17 cellular contexts compared by ENCODE assay signal in the genomic region with DNA sequence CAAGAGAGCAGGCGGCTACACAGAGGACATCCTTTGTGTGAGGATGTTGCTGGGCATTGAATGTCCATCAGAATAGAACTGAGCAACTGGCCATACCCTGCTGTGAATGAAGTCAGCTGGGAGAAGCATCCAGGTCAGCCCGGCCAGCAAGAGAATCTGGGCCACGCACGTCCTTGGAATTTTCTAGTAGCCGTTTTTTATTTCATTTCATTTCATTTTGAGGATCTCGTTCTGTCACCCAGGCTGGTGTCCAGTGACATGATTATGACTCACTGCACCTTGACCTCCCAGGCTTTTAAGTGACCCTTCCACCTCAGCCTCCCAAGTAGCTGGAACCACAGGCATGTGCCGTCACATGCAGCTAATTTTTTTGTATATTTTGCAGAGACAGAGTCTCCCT.
DNase-seq lines count a peak whose midpoint lies in the region; ATAC-seq and TF ChIP-seq lines count a peak whose summit lies in the region.
"Had no signal": no experiment of that assay in that cellular context is flagged by ENCODE, and none has a peak within 500 bp of the region (broad histone marks: within the 10 kb centered on the region; RNA-seq: fewer than 3 reads in every experiment).

No MANE protein-coding gene starts in this region.

- H3K27ac Mint-ChIP-seq in activated T-cell treated with anti-CD3 and anti-CD28 coated beads, Interleukin-2, amount 50 U/mL, for 24 hours, result peak overlapping the region; percentile 79
- H3K27ac Mint-ChIP-seq: endodermal cell had no signal

- H3K4me3 ChIP-seq in SK-N-MC (no peak overlapping the region), skeletal muscle satellite cell (ENCODE audit: low read length) (no peak overlapping the region), prostate gland (no peak overlapping the region)

- H3K4me1 ChIP-seq in skeletal muscle satellite cell (ENCODE audit: control insufficient read depth, insufficient read depth, low read length) (peaks cover 63% of the 10 kb centered on the region), prostate gland (replicated peaks) (peaks cover 8% of the 10 kb centered on the region)

- intact Hi-C loops in prostate gland (cut with DNase I), result no loop called here

- H3K27ac ChIP-seq in SK-N-MC (peak overlapping the region; percentile 71; the same call in 1 of the 2 replicates), prostate gland (no peak overlapping the region)
- H3K27ac ChIP-seq: VCaP had no signal

- H3K27me3 Mint-ChIP-seq in activated T-cell treated with anti-CD3 and anti-CD28 coated beads, Interleukin-2, amount 50 U/mL, for 24 hours, result no peaks in the 10 kb centered on the region
- H3K27me3 Mint-ChIP-seq: activated naive CD4-positive, alpha-beta T cell treated with anti-CD3 and anti-CD28 coated beads, Interleukin-2, amount 10 ng/mL, durations not matched to agents 7 days and 5 days; CD8-positive, alpha-beta memory T cell; progenitor cell of endocrine pancreas; type B pancreatic cell had no signal

- no peak overlapping the region for H3K4me3 Mint-ChIP-seq in activated T-cell treated with anti-CD3 and anti-CD28 coated beads, Interleukin-2, amount 50 U/mL, for 24 hours
- H3K4me3 Mint-ChIP-seq: activated naive CD4-positive, alpha-beta T cell treated with anti-CD3 and anti-CD28 coated beads, Interleukin-2, amount 10 ng/mL, durations not matched to agents 7 days and 5 days; CD8-positive, alpha-beta memory T cell; endodermal cell; type B pancreatic cell had no signal

- 64% methylated on average over 7 of the region's 7 CpGs for WGBS in prostate gland

- H3K9ac ChIP-seq in SK-N-MC (ENCODE audit: insufficient read length) (no peak overlapping the region), skeletal muscle satellite cell (ENCODE audit: low read depth, low read length) (peak overlapping the region; percentile 19)

- ATAC-seq in GM19467 (IDR thresholded peaks at IDR 0.05; ENCODE audit: unreplicated experiment) (no peak), GM21526 (IDR thresholded peaks at IDR 0.05; ENCODE audit: low FRiP score, unreplicated experiment) (no peak)

- peaks cover 76% of the 10 kb centered on the region for H3K36me3 ChIP-seq in SK-N-MC (ENCODE audit: insufficient read depth, low read length)
- peaks cover 37% of the 10 kb centered on the region for H3K36me3 ChIP-seq in skeletal muscle satellite cell (ENCODE audit: insufficient read depth, low read length)
- peaks cover 0 to 11% of the 10 kb centered on the region in 2 donors for H3K36me3 ChIP-seq in prostate gland

- peaks cover 12% of the 10 kb centered on the region for H3K4me1 Mint-ChIP-seq in activated T-cell treated with anti-CD3 and anti-CD28 coated beads, Interleukin-2, amount 50 U/mL, for 24 hours (ENCODE audit: low read depth)
- H3K4me1 Mint-ChIP-seq: activated naive CD4-positive, alpha-beta T cell treated with anti-CD3 and anti-CD28 coated beads, Interleukin-2, amount 10 ng/mL, durations not matched to agents 7 days and 5 days had no signal

- TF ChIP-seq POLR2A in prostate gland (IDR thresholded peaks at IDR 0.05), result no peak

- no peak for TF ChIP-seq CTCF in prostate gland (IDR thresholded peaks at IDR 0.05)

- H3K27me3 ChIP-seq in skeletal muscle satellite cell (ENCODE audit: control insufficient read depth, insufficient read depth, low read length), result no peaks in the 10 kb centered on the region
- H3K27me3 ChIP-seq in prostate gland (replicated peaks; ENCODE audit: insufficient read depth), result no peaks in the 10 kb centered on the region

- no peak overlapping the region for H3K4me2 ChIP-seq in skeletal muscle satellite cell (ENCODE audit: low read length)

- no peaks in the 10 kb centered on the region for H3K9me3 Mint-ChIP-seq in activated T-cell treated with anti-CD3 and anti-CD28 coated beads, Interleukin-2, amount 50 U/mL, for 24 hours
- H3K9me3 Mint-ChIP-seq: activated naive CD4-positive, alpha-beta T cell treated with anti-CD3 and anti-CD28 coated beads, Interleukin-2, amount 10 ng/mL, durations not matched to agents 7 days and 5 days; CD8-positive, alpha-beta memory T cell; endodermal cell; type B pancreatic cell had no signal

- peaks cover 90% of the 10 kb centered on the region for H3K36me3 Mint-ChIP-seq in activated T-cell treated with anti-CD3 and anti-CD28 coated beads, Interleukin-2, amount 50 U/mL, for 24 hours (ENCODE audit: low read depth)

- no peak for DNase-seq in activated T-cell treated with anti-CD3 and anti-CD28 coated beads, Interleukin-2, amount 50 U/mL, for 24 hours
- DNase-seq in activated T-cell treated with anti-CD3 and anti-CD28 coated beads, Interleukin-2, amount 50 U/mL, for 1 hour, result no peak
- DNase-seq in SK-N-MC (ENCODE audit: low read depth, low spot score), result no peak
- peak; percentile 27 for DNase-seq in glomerular visceral epithelial cell (ENCODE audit: extremely low spot score)
- no peak for DNase-seq in prostate gland (ENCODE audit: low spot score)
- DNase-seq: activated naive CD4-positive, alpha-beta T cell treated with anti-CD3 and anti-CD28 coated beads, Interleukin-2, amount 10 ng/mL, durations not matched to agents 7 days and 5 days; CD8-positive, alpha-beta memory T cell; endodermal cell; KBM-7; NCI-H1436 treated with DMSO at 0.1 percent for 48 hours; stimulated activated CD4-positive, alpha-beta T cell treated with anti-CD3 and anti-CD28 coated beads, Interleukin-2, amount 100 ng/mL, for 48 hours had no signal

- H3K9me3 ChIP-seq in SK-N-MC (ENCODE audit: low read depth, low read length) (no peaks in the 10 kb centered on the region), skeletal muscle satellite cell (replicated peaks; ENCODE audit: low read length) (no peaks in the 10 kb centered on the region), prostate gland (no peaks in the 10 kb centered on the region)
